1 cellular context compared by ENCODE assay signal in the genomic region with DNA sequence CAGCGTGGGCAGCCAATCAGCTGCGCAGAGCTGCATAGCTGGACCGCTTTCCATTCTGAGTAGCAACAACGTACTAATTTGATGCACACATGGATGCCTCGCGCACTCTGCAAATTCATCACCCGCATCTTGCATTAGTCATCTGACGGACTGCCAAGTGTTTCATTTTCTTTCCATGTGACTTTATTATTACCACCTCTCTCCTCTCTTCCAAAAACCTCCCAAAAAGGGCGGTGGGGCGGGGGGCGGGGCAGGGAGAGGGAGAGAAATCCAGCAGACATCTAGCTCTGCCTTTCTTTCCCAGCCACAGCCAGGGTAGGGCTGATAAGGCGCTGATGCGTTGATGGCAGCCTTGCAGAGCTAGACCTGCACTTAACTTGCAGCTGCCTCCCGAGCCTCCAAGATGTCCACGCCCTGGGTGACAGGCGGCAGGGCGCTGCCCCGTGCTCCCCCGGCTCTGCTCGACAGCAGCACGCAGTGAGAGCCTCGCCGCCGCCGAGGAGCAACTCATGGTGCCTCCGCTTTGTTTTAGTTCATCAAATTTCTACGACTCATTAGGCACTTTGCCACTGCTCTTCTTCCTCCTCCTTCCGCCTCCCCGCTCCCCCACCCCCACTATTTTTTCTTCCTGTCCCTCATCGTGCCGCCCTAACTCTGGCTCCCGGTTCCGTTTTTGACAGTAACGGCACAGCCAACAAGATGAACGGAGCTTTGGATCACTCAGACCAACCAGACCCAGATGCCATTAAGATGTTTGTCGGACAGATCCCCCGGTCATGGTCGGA.
A peak's percentile ranks its signal among the peaks of the same experiment; 100 is the strongest.
TF ChIP-seq lines count a peak whose summit lies in the region.

No MANE protein-coding gene starts in this region.

TF ChIP-seq in GM12878, 131 proteins besides CTCF, POLR2A, EP300 and RAD21 (continued from another document):
- TF ChIP-seq, protein P1, sequence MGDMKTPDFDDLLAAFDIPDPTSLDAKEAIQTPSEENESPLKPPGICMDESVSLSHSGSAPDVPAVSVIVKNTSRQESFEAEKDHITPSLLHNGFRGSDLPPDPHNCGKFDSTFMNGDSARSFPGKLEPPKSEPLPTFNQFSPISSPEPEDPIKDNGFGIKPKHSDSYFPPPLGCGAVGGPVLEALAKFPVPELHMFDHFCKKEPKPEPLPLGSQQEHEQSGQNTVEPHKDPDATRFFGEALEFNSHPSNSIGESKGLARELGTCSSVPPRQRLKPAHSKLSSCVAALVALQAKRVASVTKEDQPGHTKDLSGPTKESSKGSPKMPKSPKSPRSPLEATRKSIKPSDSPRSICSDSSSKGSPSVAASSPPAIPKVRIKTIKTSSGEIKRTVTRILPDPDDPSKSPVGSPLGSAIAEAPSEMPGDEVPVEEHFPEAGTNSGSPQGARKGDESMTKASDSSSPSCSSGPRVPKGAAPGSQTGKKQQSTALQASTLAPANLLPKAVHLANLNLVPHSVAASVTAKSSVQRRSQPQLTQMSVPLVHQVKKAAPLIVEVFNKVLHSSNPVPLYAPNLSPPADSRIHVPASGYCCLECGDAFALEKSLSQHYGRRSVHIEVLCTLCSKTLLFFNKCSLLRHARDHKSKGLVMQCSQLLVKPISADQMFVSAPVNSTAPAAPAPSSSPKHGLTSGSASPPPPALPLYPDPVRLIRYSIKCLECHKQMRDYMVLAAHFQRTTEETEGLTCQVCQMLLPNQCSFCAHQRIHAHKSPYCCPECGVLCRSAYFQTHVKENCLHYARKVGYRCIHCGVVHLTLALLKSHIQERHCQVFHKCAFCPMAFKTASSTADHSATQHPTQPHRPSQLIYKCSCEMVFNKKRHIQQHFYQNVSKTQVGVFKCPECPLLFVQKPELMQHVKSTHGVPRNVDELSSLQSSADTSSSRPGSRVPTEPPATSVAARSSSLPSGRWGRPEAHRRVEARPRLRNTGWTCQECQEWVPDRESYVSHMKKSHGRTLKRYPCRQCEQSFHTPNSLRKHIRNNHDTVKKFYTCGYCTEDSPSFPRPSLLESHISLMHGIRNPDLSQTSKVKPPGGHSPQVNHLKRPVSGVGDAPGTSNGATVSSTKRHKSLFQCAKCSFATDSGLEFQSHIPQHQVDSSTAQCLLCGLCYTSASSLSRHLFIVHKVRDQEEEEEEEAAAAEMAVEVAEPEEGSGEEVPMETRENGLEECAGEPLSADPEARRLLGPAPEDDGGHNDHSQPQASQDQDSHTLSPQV (IDR thresholded peaks at IDR 0.05), result no peak
- TF ChIP-seq YY1 (IDR thresholded peaks at IDR 0.05; ENCODE audit: low read depth, low read length), result peak; percentile 53
- TF ChIP-seq ZNF384 (IDR thresholded peaks at IDR 0.05; ENCODE audit: borderline replicate concordance, low read depth, low read length), result peak; percentile 38; the same call in 1 of the 2 replicates
- 0 out of 2 replicates have a peak, but pooled peaks have one; percentile 60 for TF ChIP-seq SMARCA5 (IDR thresholded peaks at IDR 0.05)
- no peak for TF ChIP-seq ASH2L (IDR thresholded peaks at IDR 0.05; ENCODE audit: borderline replicate concordance, low read depth)
- no peak for TF ChIP-seq BMI1 (IDR thresholded peaks at IDR 0.05; ENCODE audit: borderline replicate concordance)
- TF ChIP-seq, protein P2, sequence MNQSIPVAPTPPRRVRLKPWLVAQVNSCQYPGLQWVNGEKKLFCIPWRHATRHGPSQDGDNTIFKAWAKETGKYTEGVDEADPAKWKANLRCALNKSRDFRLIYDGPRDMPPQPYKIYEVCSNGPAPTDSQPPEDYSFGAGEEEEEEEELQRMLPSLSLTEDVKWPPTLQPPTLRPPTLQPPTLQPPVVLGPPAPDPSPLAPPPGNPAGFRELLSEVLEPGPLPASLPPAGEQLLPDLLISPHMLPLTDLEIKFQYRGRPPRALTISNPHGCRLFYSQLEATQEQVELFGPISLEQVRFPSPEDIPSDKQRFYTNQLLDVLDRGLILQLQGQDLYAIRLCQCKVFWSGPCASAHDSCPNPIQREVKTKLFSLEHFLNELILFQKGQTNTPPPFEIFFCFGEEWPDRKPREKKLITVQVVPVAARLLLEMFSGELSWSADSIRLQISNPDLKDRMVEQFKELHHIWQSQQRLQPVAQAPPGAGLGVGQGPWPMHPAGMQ (IDR thresholded peaks at IDR 0.05; ENCODE audit: borderline replicate concordance), result no peak
- TF ChIP-seq GATAD2B (conservative IDR thresholded peaks at IDR 0.05; ENCODE audit: low read depth), result peak; percentile 57; the same call in 1 of the 2 replicates
- TF ChIP-seq LARP7 (IDR thresholded peaks at IDR 0.05), result peak; percentile 16; the same call in 1 of the 2 replicates
- TF ChIP-seq MTA2 (IDR thresholded peaks at IDR 0.05; ENCODE audit: low read depth), result peak; percentile 23; the same call in 1 of the 2 replicates
- no peak for TF ChIP-seq RBBP5 (conservative IDR thresholded peaks at IDR 0.05)
- TF ChIP-seq POLR2AphosphoS2 (IDR thresholded peaks at IDR 0.05; ENCODE audit: low read depth, low read length), result peak; percentile 29; the same call in 1 of the 2 replicates
- no peak for TF ChIP-seq TCF3 (IDR thresholded peaks at IDR 0.05; ENCODE audit: borderline replicate concordance, insufficient read depth, low read depth, low read length)
- TF ChIP-seq BACH1 (IDR thresholded peaks at IDR 0.05; ENCODE audit: borderline replicate concordance), result peak; percentile 57; the same call in 1 of the 2 replicates
- TF ChIP-seq RAD51 (IDR thresholded peaks at IDR 0.05), result 0 out of 2 replicates have a peak, but pooled peaks have one; percentile 32
- no peak for TF ChIP-seq FOS (IDR thresholded peaks at IDR 0.05; ENCODE audit: borderline replicate concordance, extremely low read depth, insufficient read length)
- TF ChIP-seq CBFB (IDR thresholded peaks at IDR 0.05; ENCODE audit: low read depth), result 0 out of 2 replicates have a peak, but pooled peaks have one; percentile 34
- no peak for TF ChIP-seq TCF7 (IDR thresholded peaks at IDR 0.05; ENCODE audit: borderline replicate concordance)
- 0 out of 2 replicates have a peak, but pooled peaks have one; percentile 15 for TF ChIP-seq NR2F1 (conservative IDR thresholded peaks at IDR 0.05)
- TF ChIP-seq RFX5 (IDR thresholded peaks at IDR 0.05; ENCODE audit: low read depth, low read length), result no peak
- TF ChIP-seq RUNX3 (IDR thresholded peaks at IDR 0.05; ENCODE audit: low read length), result no peak
- peak; percentile 77; the same call in 1 of the 2 replicates for TF ChIP-seq TAF1 (IDR thresholded peaks at IDR 0.05; ENCODE audit: borderline replicate concordance, low read depth, low read length)
- peak; percentile 49; the same call in 1 of the 2 replicates for TF ChIP-seq SMAD5 (IDR thresholded peaks at IDR 0.05; ENCODE audit: low read depth)
- no peak for TF ChIP-seq CREB1 (IDR thresholded peaks at IDR 0.05; ENCODE audit: low read depth)
